8 cellular contexts compared by ENCODE assay signal in the genomic region with DNA sequence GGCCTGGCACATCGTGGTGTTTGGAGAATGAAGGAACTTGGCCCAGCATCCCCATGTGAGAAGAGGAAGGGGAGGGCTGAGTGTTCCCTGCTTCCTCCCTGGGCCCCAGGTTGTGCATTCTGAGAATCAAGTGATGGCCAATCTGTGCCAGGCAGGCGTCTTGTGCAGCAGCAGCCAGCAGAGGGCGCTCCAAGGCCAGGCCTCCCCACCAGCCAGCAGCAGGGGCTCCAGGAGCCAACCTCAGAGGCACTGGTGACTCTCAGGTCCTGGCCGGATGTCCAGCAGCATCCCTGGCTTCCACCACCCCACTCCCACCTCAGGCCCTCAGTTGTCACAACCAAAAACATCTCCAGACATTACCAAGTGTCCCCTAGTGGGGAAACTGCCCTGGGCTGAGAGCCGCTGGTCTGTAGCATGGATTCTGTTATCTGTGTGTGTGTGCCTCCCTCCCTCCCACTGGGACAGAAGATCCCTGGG.
DNase-seq lines count a peak whose midpoint lies in the region; ATAC-seq and TF ChIP-seq lines count a peak whose summit lies in the region.

No MANE protein-coding gene starts in this region.

- no peaks in the 10 kb centered on the region for H3K9me3 ChIP-seq in CD8-positive, alpha-beta T cell (ENCODE audit: low read length)

- CTCF ChIA-PET in CD8-positive, alpha-beta T cell (lab: Charles Lee), result interaction anchor here (0.6 to 2.2 kb wide), 5 partner anchors 11 to 1331 kb away, joined by 3 to 10 read pairs (median 4); no protein-coding TSS in a partner anchor

- peak; percentile 34 for ATAC-seq in CD8-positive, alpha-beta T cell
- peak; percentile 47 for ATAC-seq in HG03439 (IDR thresholded peaks at IDR 0.05; ENCODE audit: unreplicated experiment)
- ATAC-seq in GM18861 (IDR thresholded peaks at IDR 0.05; ENCODE audit: unreplicated experiment), result no peak
- no peak for ATAC-seq in HG03469 (IDR thresholded peaks at IDR 0.05; ENCODE audit: unreplicated experiment)

- no peak overlapping the region for H3K27ac ChIP-seq in CD8-positive, alpha-beta T cell (ENCODE audit: low read depth, low read length)

- TF ChIP-seq CTCF in CD8-positive, alpha-beta T cell (IDR thresholded peaks at IDR 0.05), result peak; percentile 13
- TF ChIP-seq CTCF in progenitor cell of endocrine pancreas (IDR thresholded peaks at IDR 0.05; ENCODE audit: unreplicated experiment), result peak; percentile 89

- no peaks in the 10 kb centered on the region for H3K4me1 ChIP-seq in CD8-positive, alpha-beta T cell (ENCODE audit: insufficient read depth, low read length)

- H3K27me3 Mint-ChIP-seq in CD8-positive, alpha-beta T cell (ENCODE audit: low read depth), result no peaks in the 10 kb centered on the region
- no peaks in the 10 kb centered on the region for H3K27me3 Mint-ChIP-seq in progenitor cell of endocrine pancreas

- POLR2A ChIA-PET in CD8-positive, alpha-beta T cell (lab: Charles Lee), result no interaction called here

- DNase-seq in CD8-positive, alpha-beta T cell, result peak in 6 of 7 experiments; percentile 52 to 74 (median 60)
- DNase-seq in SHP77 (lab: John Stamatoyannopoulos, UW), result peak; percentile 55 to 76
- DNase-seq in activated gamma-delta T cell treated with anti-CD3 and anti-CD28 coated beads, Interleukin-2, amount 50 U/mL, for 16 hours (ENCODE audit: low read depth), result peak; percentile 35
- peak; percentile 79 for DNase-seq in germinal center (ENCODE audit: low spot score)
- peak; percentile 62 for DNase-seq in progenitor cell of endocrine pancreas (ENCODE audit: low spot score, unreplicated experiment)

- no peak overlapping the region for H3K4me3 ChIP-seq in CD8-positive, alpha-beta T cell (ENCODE audit: low read depth, low read length)

- H3K27me3 ChIP-seq in CD8-positive, alpha-beta T cell (ENCODE audit: insufficient read depth, low read length), result no peaks in the 10 kb centered on the region

- peaks cover 82% of the 10 kb centered on the region for H3K36me3 Mint-ChIP-seq in CD8-positive, alpha-beta T cell
- no peaks in the 10 kb centered on the region for H3K36me3 Mint-ChIP-seq in progenitor cell of endocrine pancreas (ENCODE audit: insufficient read depth)

- H3K4me3 Mint-ChIP-seq in CD8-positive, alpha-beta T cell, result no peak overlapping the region
- H3K4me3 Mint-ChIP-seq in progenitor cell of endocrine pancreas (ENCODE audit: low read depth), result no peak overlapping the region

- peaks cover 2% of the 10 kb centered on the region for H3K4me1 Mint-ChIP-seq in CD8-positive, alpha-beta T cell (ENCODE audit: low read depth)
- no peaks in the 10 kb centered on the region for H3K4me1 Mint-ChIP-seq in progenitor cell of endocrine pancreas (ENCODE audit: low read depth)

- H3K27ac Mint-ChIP-seq in CD8-positive, alpha-beta T cell, result no peak overlapping the region
- no peak overlapping the region for H3K27ac Mint-ChIP-seq in progenitor cell of endocrine pancreas

- peaks cover 78% of the 10 kb centered on the region for H3K36me3 ChIP-seq in CD8-positive, alpha-beta T cell (ENCODE audit: insufficient read depth, low read length)

- no peaks in the 10 kb centered on the region for H3K9me3 Mint-ChIP-seq in CD8-positive, alpha-beta T cell
- H3K9me3 Mint-ChIP-seq in progenitor cell of endocrine pancreas (ENCODE audit: low read depth), result no peaks in the 10 kb centered on the region

- intact Hi-C loops in CD8-positive, alpha-beta T cell (cut with DNase I, micrococcal nuclease), result no loop called here

Comparison
In these comparisons a context has a peak if more than half of its experiments do, and no peak if none do; other contexts are left out.
1. ATAC-seq: peak in CD8-positive, alpha-beta T cell (single experiment) and HG03439 (single experiment); none in GM18861 (single experiment) and HG03469 (single experiment).
2. Peak in every context shown above with its lines, with median percentiles within 50 percentile points of each other: DNase-seq.